In genomic region chr12:105025890-105026289, GRCh38 we compare ENCODE assay signal across 11 cellular contexts. TPM values are rescaled to one million over a fixed set of nuclear protein-coding genes. Genes with fewer than 3 reads are reported as not detected.
DNase-seq lines count a peak whose midpoint lies in the region; ATAC-seq and TF ChIP-seq lines count a peak whose summit lies in the region.
"Had no signal": no experiment of that assay in that cellular context is flagged by ENCODE, and none has a peak within 500 bp of the region (broad histone marks: within the 10 kb centered on the region; RNA-seq: fewer than 3 reads in every experiment).

No MANE protein-coding gene starts in this region.

- H3K27me3 ChIP-seq in prostate gland (replicated peaks; ENCODE audit: insufficient read depth) (no peaks in the 10 kb centered on the region), MM.1S (replicated peaks; ENCODE audit: insufficient read depth, low read length) (no peaks in the 10 kb centered on the region)
- no peaks in the 10 kb centered on the region for H3K27me3 ChIP-seq in naive thymus-derived CD4-positive, alpha-beta T cell (ENCODE audit: control insufficient read depth in 2 of 2, insufficient read depth in 2 of 2, low read length in 2 of 2)

- peaks cover 2% of the 10 kb centered on the region for H3K4me1 Mint-ChIP-seq in T-helper 2 cell treated with Interferon-gamma antibody and Interleukin-4, amounts not matched to agents 5 μg/mL and 100 μg/mL, for 36 hours (ENCODE audit: low read depth)
- H3K4me1 Mint-ChIP-seq in naive thymus-derived CD4-positive, alpha-beta T cell, result peaks cover under 1 to 3% (median 2%) of the 10 kb centered on the region in 7 donors

- no peaks in the 10 kb centered on the region for H3K27me3 Mint-ChIP-seq in T-helper 2 cell treated with Interferon-gamma antibody and Interleukin-4, amounts not matched to agents 5 μg/mL and 100 μg/mL, for 36 hours (ENCODE audit: low read depth)
- no peaks in the 10 kb centered on the region for H3K27me3 Mint-ChIP-seq in naive thymus-derived CD4-positive, alpha-beta T cell
- H3K27me3 Mint-ChIP-seq: CD8-positive, alpha-beta memory T cell had no signal

- 12% methylated on average over 5 of the region's 5 CpGs for WGBS in prostate gland

- no peaks in the 10 kb centered on the region for H3K9me2 ChIP-seq in MM.1S (replicated peaks; ENCODE audit: insufficient read depth, low read length)

- no peak for TF ChIP-seq POLR2A in prostate gland (IDR thresholded peaks at IDR 0.05)

- H3K4me1 ChIP-seq in prostate gland (replicated peaks), result no peaks in the 10 kb centered on the region
- H3K4me1 ChIP-seq in MM.1S (ENCODE audit: low read length), result peaks cover 21% of the 10 kb centered on the region
- H3K4me1 ChIP-seq in naive thymus-derived CD4-positive, alpha-beta T cell (ENCODE audit: control insufficient read depth in 2 of 2, insufficient read depth in 2 of 2, low read length in 2 of 2), result no peaks in the 10 kb centered on the region

- intact Hi-C loops in Right ventricle myocardium superior (cut with DNase I), result no loop called here
- intact Hi-C loops in prostate gland (cut with DNase I), result no loop called here
- intact Hi-C loops in naive thymus-derived CD4-positive, alpha-beta T cell (cut with micrococcal nuclease), result no loop called here

- no peak overlapping the region for H3K4me2 ChIP-seq in MM.1S (ENCODE audit: low read depth, low read length)

- H3K9me3 ChIP-seq in prostate gland, result no peaks in the 10 kb centered on the region
- H3K9me3 ChIP-seq in MM.1S (replicated peaks; ENCODE audit: insufficient read depth, low read length), result no peaks in the 10 kb centered on the region
- no peaks in the 10 kb centered on the region for H3K9me3 ChIP-seq in naive thymus-derived CD4-positive, alpha-beta T cell (ENCODE audit: control insufficient read depth in 2 of 3, low read length in 3 of 3)

- peak; percentile 88 for ATAC-seq in Right ventricle myocardium superior (ENCODE audit: poor library complexity)
- ATAC-seq in naive thymus-derived CD4-positive, alpha-beta T cell, result no peak

- H3K9ac ChIP-seq in MM.1S (ENCODE audit: low read length), result no peak overlapping the region

- H3F3A ChIP-seq in MM.1S (ENCODE audit: insufficient read depth, low read length), result peaks cover 4% of the 10 kb centered on the region; the same call in 1 of the 2 replicates

- peak; percentile 10 for DNase-seq in DMS79 (lab: John Stamatoyannopoulos, UW)
- peak; percentile 6 for DNase-seq in RPMI7951 (ENCODE audit: low read depth)
- no peak for DNase-seq in Right ventricle myocardium superior
- peak; percentile 67 for DNase-seq in prostate gland (ENCODE audit: low spot score)
- DNase-seq in MM.1S, result no peak
- DNase-seq in T-helper 2 cell treated with Interferon-gamma antibody and Interleukin-4, amounts not matched to agents 5 μg/mL and 100 μg/mL, for 36 hours (ENCODE audit: low spot score), result no peak
- no peak for DNase-seq in naive thymus-derived CD4-positive, alpha-beta T cell
- no peak for DNase-seq in NCI-H1417 (lab: John Stamatoyannopoulos, UW)
- DNase-seq: activated effector memory CD4-positive, alpha-beta T cell treated with Interleukin-2 at 50 U/mL for 16 hours; CD8-positive, alpha-beta memory T cell had no signal

- H3K4me3 Mint-ChIP-seq in T-helper 2 cell treated with Interferon-gamma antibody and Interleukin-4, amounts not matched to agents 5 μg/mL and 100 μg/mL, for 36 hours, result no peak overlapping the region
- H3K4me3 Mint-ChIP-seq in naive thymus-derived CD4-positive, alpha-beta T cell, result no peak overlapping the region
- H3K4me3 Mint-ChIP-seq: CD8-positive, alpha-beta memory T cell had no signal

- H3K27ac Mint-ChIP-seq in T-helper 2 cell treated with Interferon-gamma antibody and Interleukin-4, amounts not matched to agents 5 μg/mL and 100 μg/mL, for 36 hours, result no peak overlapping the region
- no peak overlapping the region for H3K27ac Mint-ChIP-seq in naive thymus-derived CD4-positive, alpha-beta T cell
- H3K27ac Mint-ChIP-seq: CD8-positive, alpha-beta memory T cell had no signal

- H3K79me2 ChIP-seq in MM.1S (ENCODE audit: low read length), result no peaks in the 10 kb centered on the region

- no peak for TF ChIP-seq CTCF in prostate gland (IDR thresholded peaks at IDR 0.05)
- TF ChIP-seq CTCF in MM.1S (IDR thresholded peaks at IDR 0.05; ENCODE audit: low read length), result no peak

- no peak overlapping the region for H3K27ac ChIP-seq in prostate gland
- no peak overlapping the region for H3K27ac ChIP-seq in MM.1S (ENCODE audit: low read length)
- no peak overlapping the region for H3K27ac ChIP-seq in naive thymus-derived CD4-positive, alpha-beta T cell (ENCODE audit: low read depth, low read length)
- H3K27ac ChIP-seq: epithelial cell of prostate had no signal

- peaks cover under 1% of the 10 kb centered on the region for H3K9me3 Mint-ChIP-seq in T-helper 2 cell treated with Interferon-gamma antibody and Interleukin-4, amounts not matched to agents 5 μg/mL and 100 μg/mL, for 36 hours
- no peaks in the 10 kb centered on the region for H3K9me3 Mint-ChIP-seq in naive thymus-derived CD4-positive, alpha-beta T cell
- H3K9me3 Mint-ChIP-seq: CD8-positive, alpha-beta memory T cell had no signal

- no peaks in the 10 kb centered on the region for H4K20me1 ChIP-seq in MM.1S (ENCODE audit: insufficient read depth, low read length)

- H2AFZ ChIP-seq in MM.1S (ENCODE audit: low read length), result no peak overlapping the region

- no peak overlapping the region for H3K4me3 ChIP-seq in prostate gland
- no peak overlapping the region for H3K4me3 ChIP-seq in MM.1S (ENCODE audit: low read length)
- H3K4me3 ChIP-seq in naive thymus-derived CD4-positive, alpha-beta T cell (ENCODE audit: low read length), result no peak overlapping the region

- CTCF ChIA-PET in naive thymus-derived CD4-positive, alpha-beta T cell (lab: Charles Lee), result no interaction called here

- peaks cover under 1% of the 10 kb centered on the region for H3K36me3 Mint-ChIP-seq in T-helper 2 cell treated with Interferon-gamma antibody and Interleukin-4, amounts not matched to agents 5 μg/mL and 100 μg/mL, for 36 hours (ENCODE audit: low read depth)
- H3K36me3 Mint-ChIP-seq in naive thymus-derived CD4-positive, alpha-beta T cell, result peaks cover 0 to 5% (median 2%) of the 10 kb centered on the region in 5 donors

- POLR2A ChIA-PET in naive thymus-derived CD4-positive, alpha-beta T cell (lab: Charles Lee), result no interaction called here

- H3K36me3 ChIP-seq in prostate gland (no peaks in the 10 kb centered on the region), MM.1S (replicated peaks; ENCODE audit: insufficient read depth, low read length) (no peaks in the 10 kb centered on the region)
- H3K36me3 ChIP-seq in naive thymus-derived CD4-positive, alpha-beta T cell (ENCODE audit: control insufficient read depth in 2 of 3, insufficient read depth in 3 of 3, low read length in 3 of 3), result no peaks in the 10 kb centered on the region

RNA-seq across cellular contexts. Expression of gene NOPCHAP1, which starts 39.8 kb away (rescaled TPM):
- 9.3 and 10.8 TPM in 2 replicates for total RNA-seq in RPMI7951 (2014; rRNA removed; shearing (Covaris generic))
- total RNA-seq in Right ventricle myocardium superior, result 9.2 TPM
- 1 to 10 TPM; 2.8 to 6.5 TPM for total RNA-seq in prostate gland
- 10 to 100 TPM; 10.5 to 18.0 (median 15.2) TPM for total RNA-seq in naive thymus-derived CD4-positive, alpha-beta T cell
- polyA plus RNA-seq in naive thymus-derived CD4-positive, alpha-beta T cell, result 10 to 100 TPM; 11.6 to 11.7 TPM

RNA-seq across cellular contexts. Expression of gene ALDH1L2, which starts 58.4 kb away (rescaled TPM):
- total RNA-seq in RPMI7951 (2014; rRNA removed; shearing (Covaris generic)), result 6.7 and 13.8 TPM in 2 replicates
- total RNA-seq in Right ventricle myocardium superior, result 1.3 TPM
- 1 to 10 TPM; 2.6 to 5.3 TPM for total RNA-seq in prostate gland
- under 1 TPM in 4 of 5 experiments, not detected in 1; 0.24 to 0.42 (median 0.34) TPM for total RNA-seq in naive thymus-derived CD4-positive, alpha-beta T cell
- polyA plus RNA-seq in naive thymus-derived CD4-positive, alpha-beta T cell, result not detected
- polyA plus RNA-seq: CD8-positive, alpha-beta memory T cell had no signal

Comparison
In these comparisons a context has a peak if more than half of its experiments do, and no peak if none do; other contexts are left out.
1. DNase-seq: peak in DMS79 (single experiment), RPMI7951 (single experiment) and prostate gland (single experiment); none in Right ventricle myocardium superior (single experiment), MM.1S (single experiment), T-helper 2 cell treated with Interferon-gamma antibody and Interleukin-4, amounts not matched to agents 5 μg/mL and 100 μg/mL, for 36 hours (single experiment), naive thymus-derived CD4-positive, alpha-beta T cell (0 of 9) and NCI-H1417 (0 of 3).